Comparison of ENCODE assay signal across 29 cellular contexts in genomic region chr7:78055579-78055978, GRCh38.
"Had no signal": no experiment of that assay in that cellular context is flagged by ENCODE, and none has a peak within 500 bp of the region (broad histone marks: within the 10 kb centered on the region; RNA-seq: fewer than 3 reads in every experiment).

No MANE protein-coding gene starts in this region.

- H3K27ac ChIP-seq: adrenal gland, ascending aorta, heart right ventricle, left ventricle myocardium inferior, ovary, prostate gland, skin epidermis, stomach, thyroid gland, upper lobe of right lung had no signal

- H3K36me3 ChIP-seq: adrenal gland, ascending aorta, heart right ventricle, left ventricle myocardium inferior, ovary, prostate gland, stomach, thyroid gland, upper lobe of right lung had no signal

- H3K36me3 Mint-ChIP-seq: activated CD8-positive, alpha-beta memory T cell treated with anti-CD3 and anti-CD28 coated beads, Interleukin-2, amount 10 ng/mL, durations not matched to agents 7 days and 5 days; activated naive CD8-positive, alpha-beta T cell treated with anti-CD3 and anti-CD28 coated beads for 36 hours; stimulated activated naive B cell treated with anti-CD40 and anti-IgM and Interleukin-4, amounts not matched to agents 10 μg/mL and 1 μg/mL and 100 μg/mL, for 72 hours had no signal

- H3K9me3 ChIP-seq: adrenal gland, ascending aorta, left ventricle myocardium inferior, ovary, prostate gland, stomach, thyroid gland, upper lobe of right lung had no signal

- H3K4me1 Mint-ChIP-seq: activated CD8-positive, alpha-beta memory T cell treated with anti-CD3 and anti-CD28 coated beads, Interleukin-2, amount 10 ng/mL, durations not matched to agents 7 days and 5 days; activated naive CD8-positive, alpha-beta T cell treated with anti-CD3 and anti-CD28 coated beads for 36 hours had no signal

- ATAC-seq: activated CD8-positive, alpha-beta memory T cell treated with anti-CD3 and anti-CD28 coated beads, Interleukin-2, amount 10 ng/mL, durations not matched to agents 7 days and 5 days; activated CD8-positive, alpha-beta T cell treated with anti-CD3 and anti-CD28 coated beads, Interleukin-2, amount 10 ng/mL, durations not matched to agents 7 days and 5 days; activated T-cell treated with anti-CD3 and anti-CD28 coated beads, Interleukin-2, amount 50 U/mL, for 72 hours; effector memory CD8-positive, alpha-beta T cell; heart right ventricle; sciatic nerve; stimulated activated naive B cell treated with anti-CD40 and anti-IgM and Interleukin-4, amounts not matched to agents 10 μg/mL and 1 μg/mL and 100 μg/mL, for 72 hours; upper lobe of right lung had no signal

- H3K4me1 ChIP-seq: adrenal gland, ascending aorta, heart right ventricle, left ventricle myocardium inferior, prostate gland, upper lobe of right lung had no signal

- DNase-seq: activated B cell treated with CpG ODN at 0.5 μM for 24 hours; activated CD8-positive, alpha-beta memory T cell treated with anti-CD3 and anti-CD28 coated beads, Interleukin-2, amount 10 ng/mL, durations not matched to agents 7 days and 5 days; activated CD8-positive, alpha-beta T cell treated with anti-CD3 and anti-CD28 coated beads, Interleukin-2, amount 10 ng/mL, durations not matched to agents 7 days and 5 days; activated naive CD4-positive, alpha-beta T cell treated with anti-CD3 and anti-CD28 coated beads for 36 hours; activated naive CD8-positive, alpha-beta T cell treated with anti-CD3 and anti-CD28 coated beads for 36 hours; activated T-cell treated with anti-CD3 and anti-CD28 coated beads, Interleukin-2, amount 50 U/mL, for 72 hours; adrenal gland; caudate nucleus; cortex of kidney; effector memory CD8-positive, alpha-beta T cell; foreskin fibroblast; heart right ventricle; left ventricle myocardium inferior; ovary; retina; stimulated activated CD4-positive, alpha-beta T cell treated with anti-CD3 and anti-CD28 coated beads, Interleukin-12 subunit alpha, Interleukin-12 subunit beta, amount 100 ng/mL, for 4 hours; stimulated activated naive B cell treated with anti-CD40 and anti-IgM and Interleukin-4, amounts not matched to agents 10 μg/mL and 1 μg/mL and 100 μg/mL, for 72 hours; stomach; T-helper 9 cell; thyroid gland; upper lobe of right lung had no signal

- H3K27me3 ChIP-seq: adrenal gland, ascending aorta, heart right ventricle, ovary, stomach, thyroid gland, upper lobe of right lung had no signal

- H3K27ac Mint-ChIP-seq: activated B cell treated with CpG ODN at 0.5 μM for 24 hours; activated CD8-positive, alpha-beta memory T cell treated with anti-CD3 and anti-CD28 coated beads, Interleukin-2, amount 10 ng/mL, durations not matched to agents 7 days and 5 days; activated CD8-positive, alpha-beta T cell treated with anti-CD3 and anti-CD28 coated beads, Interleukin-2, amount 10 ng/mL, durations not matched to agents 7 days and 5 days; activated naive CD4-positive, alpha-beta T cell treated with anti-CD3 and anti-CD28 coated beads for 36 hours; activated naive CD8-positive, alpha-beta T cell treated with anti-CD3 and anti-CD28 coated beads for 36 hours; activated T-cell treated with anti-CD3 and anti-CD28 coated beads, Interleukin-2, amount 50 U/mL, for 72 hours; effector memory CD8-positive, alpha-beta T cell; nephron; stimulated activated naive B cell treated with anti-CD40 and anti-IgM and Interleukin-4, amounts not matched to agents 10 μg/mL and 1 μg/mL and 100 μg/mL, for 72 hours; T-helper 1 cell treated with Interleukin-12 subunit alpha and Interleukin-12 subunit beta and Interleukin-4 antibody, amounts not matched to agents 30 μg/mL and 1 μg/mL, for 36 hours had no signal

- H3K9me3 Mint-ChIP-seq: activated B cell treated with CpG ODN at 0.5 μM for 24 hours; activated naive CD4-positive, alpha-beta T cell treated with anti-CD3 and anti-CD28 coated beads for 36 hours; activated naive CD8-positive, alpha-beta T cell treated with anti-CD3 and anti-CD28 coated beads for 36 hours; activated T-cell treated with anti-CD3 and anti-CD28 coated beads, Interleukin-2, amount 50 U/mL, for 72 hours; effector memory CD8-positive, alpha-beta T cell; nephron; stimulated activated naive B cell treated with anti-CD40 and anti-IgM and Interleukin-4, amounts not matched to agents 10 μg/mL and 1 μg/mL and 100 μg/mL, for 72 hours; T-helper 1 cell treated with Interleukin-12 subunit alpha and Interleukin-12 subunit beta and Interleukin-4 antibody, amounts not matched to agents 30 μg/mL and 1 μg/mL, for 36 hours had no signal

- H3K27me3 Mint-ChIP-seq: brain had no signal

- H3K4me3 ChIP-seq: adrenal gland, ascending aorta, heart right ventricle, left ventricle myocardium inferior, lung, ovary, prostate gland, skin epidermis, stomach, thyroid gland, upper lobe of right lung had no signal

- H3K4me3 Mint-ChIP-seq: activated B cell treated with CpG ODN at 0.5 μM for 24 hours; activated CD8-positive, alpha-beta memory T cell treated with anti-CD3 and anti-CD28 coated beads, Interleukin-2, amount 10 ng/mL, durations not matched to agents 7 days and 5 days; activated CD8-positive, alpha-beta T cell treated with anti-CD3 and anti-CD28 coated beads, Interleukin-2, amount 10 ng/mL, durations not matched to agents 7 days and 5 days; activated naive CD4-positive, alpha-beta T cell treated with anti-CD3 and anti-CD28 coated beads for 36 hours; activated naive CD8-positive, alpha-beta T cell treated with anti-CD3 and anti-CD28 coated beads for 36 hours; activated T-cell treated with anti-CD3 and anti-CD28 coated beads, Interleukin-2, amount 50 U/mL, for 72 hours; brain; effector memory CD8-positive, alpha-beta T cell; nephron; stimulated activated naive B cell treated with anti-CD40 and anti-IgM and Interleukin-4, amounts not matched to agents 10 μg/mL and 1 μg/mL and 100 μg/mL, for 72 hours; T-helper 1 cell treated with Interleukin-12 subunit alpha and Interleukin-12 subunit beta and Interleukin-4 antibody, amounts not matched to agents 30 μg/mL and 1 μg/mL, for 36 hours had no signal
